In genomic region chr4:7435411-7436095, GRCh38 we compare ENCODE assay signal across 1 cellular context.
TF ChIP-seq lines count a peak whose summit lies in the region.

No MANE protein-coding gene starts in this region.

TF ChIP-seq in HepG2, 621 proteins besides CTCF, POLR2A, EP300 and RAD21 (continued from another document):
- TF ChIP-seq TFAP4 (IDR thresholded peaks at IDR 0.05; ENCODE audit: borderline replicate concordance, low read depth) (peak; percentile 25; the same call in 1 of the 2 replicates), KAT2B (IDR thresholded peaks at IDR 0.05; ENCODE audit: borderline replicate concordance, low read depth, low read length) (no peak), ZNF724P (CRISPR knock-in tag; IDR thresholded peaks at IDR 0.05; ENCODE audit: borderline replicate concordance) (no peak), ZNF205 (CRISPR knock-in tag; IDR thresholded peaks at IDR 0.05) (no peak)
